In genomic region chr17:46940692-46941404, GRCh38 we compare ENCODE assay signal across 1 cellular context.
TF ChIP-seq lines count a peak whose summit lies in the region.

No MANE protein-coding gene starts in this region.

TF ChIP-seq in HepG2, 621 proteins besides CTCF, POLR2A, EP300 and RAD21 (continued from another document and continues in another):
- no peak for TF ChIP-seq STAT6 (CRISPR knock-in tag; IDR thresholded peaks at IDR 0.05; ENCODE audit: borderline replicate concordance)
- TF ChIP-seq FUBP1 (CRISPR knock-in tag; IDR thresholded peaks at IDR 0.05; ENCODE audit: borderline replicate concordance): no peak
- no peak; the same call in 1 of the 2 replicates for TF ChIP-seq MYNN (CRISPR knock-in tag; IDR thresholded peaks at IDR 0.05; ENCODE audit: low read depth)
- no peak for TF ChIP-seq NRL (CRISPR knock-in tag; IDR thresholded peaks at IDR 0.05; ENCODE audit: borderline replicate concordance)
- TF ChIP-seq FOXJ3 (CRISPR knock-in tag; IDR thresholded peaks at IDR 0.05; ENCODE audit: borderline replicate concordance): no peak
- TF ChIP-seq RBAK (CRISPR knock-in tag; IDR thresholded peaks at IDR 0.05): no peak
- TF ChIP-seq TRIM24 (CRISPR knock-in tag; IDR thresholded peaks at IDR 0.05): no peak
- TF ChIP-seq HOXA7 (CRISPR knock-in tag; IDR thresholded peaks at IDR 0.05): no peak
- no peak for TF ChIP-seq GPBP1L1 (CRISPR knock-in tag; IDR thresholded peaks at IDR 0.05)
- TF ChIP-seq ZNF816 (CRISPR knock-in tag; IDR thresholded peaks at IDR 0.05; ENCODE audit: borderline replicate concordance): no peak
- no peak for TF ChIP-seq ZNF678 (CRISPR knock-in tag; IDR thresholded peaks at IDR 0.05)
- TF ChIP-seq NFIC (IDR thresholded peaks at IDR 0.05; ENCODE audit: low read length): no peak
- TF ChIP-seq HNF4G (IDR thresholded peaks at IDR 0.05; ENCODE audit: borderline replicate concordance, low read depth, low read length): peak; percentile 38; the same call in 1 of the 2 replicates
- TF ChIP-seq HNF4G (CRISPR knock-in tag; IDR thresholded peaks at IDR 0.05; ENCODE audit: borderline replicate concordance, low read depth): no peak
- 0 out of 2 replicates have a peak, but pooled peaks have one; percentile 45 for TF ChIP-seq ZBTB14 (CRISPR knock-in tag; IDR thresholded peaks at IDR 0.05)
- no peak for TF ChIP-seq HIC2 (CRISPR knock-in tag; IDR thresholded peaks at IDR 0.05; ENCODE audit: low read depth)
- TF ChIP-seq ZNF264 (CRISPR knock-in tag; IDR thresholded peaks at IDR 0.05): no peak; the same call in 1 of the 2 replicates
- no peak for TF ChIP-seq AHDC1 (CRISPR knock-in tag; IDR thresholded peaks at IDR 0.05; ENCODE audit: borderline replicate concordance)
- no peak for TF ChIP-seq ZNF234 (CRISPR knock-in tag; conservative IDR thresholded peaks at IDR 0.05)
- no peak for TF ChIP-seq SNAPC2 (CRISPR knock-in tag; IDR thresholded peaks at IDR 0.05)
- peak; percentile 55; the same call in 1 of the 2 replicates for TF ChIP-seq FOXA3 (CRISPR knock-in tag; IDR thresholded peaks at IDR 0.05)
- no peak for TF ChIP-seq CREBL2 (CRISPR knock-in tag; IDR thresholded peaks at IDR 0.05; ENCODE audit: borderline replicate concordance)
- no peak for TF ChIP-seq ZNF280D (CRISPR knock-in tag; IDR thresholded peaks at IDR 0.05)
- no peak for TF ChIP-seq ELK4 (CRISPR knock-in tag; IDR thresholded peaks at IDR 0.05; ENCODE audit: borderline replicate concordance)
- TF ChIP-seq ZNF121 (CRISPR knock-in tag; IDR thresholded peaks at IDR 0.05): no peak
- TF ChIP-seq ZNF280B (CRISPR knock-in tag; IDR thresholded peaks at IDR 0.05; ENCODE audit: borderline replicate concordance): peak; percentile 40; the same call in 1 of the 2 replicates
- no peak for TF ChIP-seq HNRNPH1 (optimal IDR thresholded peaks at IDR 0.05; ENCODE audit: low read depth, low read length)
- TF ChIP-seq TCF12 (IDR thresholded peaks at IDR 0.05): no peak
- TF ChIP-seq TCF12 (CRISPR knock-in tag; IDR thresholded peaks at IDR 0.05): no peak
- no peak for TF ChIP-seq LCORL (IDR thresholded peaks at IDR 0.05)
- no peak for TF ChIP-seq LCORL (CRISPR knock-in tag; IDR thresholded peaks at IDR 0.05)
